Comparison of ENCODE assay signal across 26 cellular contexts in genomic region chr21:40685121-40685630, GRCh38.
DNase-seq lines count a peak whose midpoint lies in the region; ATAC-seq and TF ChIP-seq lines count a peak whose summit lies in the region.
"Had no signal": no experiment of that assay in that cellular context is flagged by ENCODE, and none has a peak within 500 bp of the region (broad histone marks: within the 10 kb centered on the region; RNA-seq: fewer than 3 reads in every experiment).

No MANE protein-coding gene starts in this region.

- ATAC-seq in WTC11 (no peak), HG02840 (IDR thresholded peaks at IDR 0.05; ENCODE audit: low FRiP score, unreplicated experiment) (no peak)
- ATAC-seq: gastroesophageal sphincter had no signal

- WGBS in mesendoderm (ENCODE audit: extremely low coverage, insufficient coverage, low lambda C conversion rate), result no CpG with 5 or more reads among the region's 3 CpGs
- 77 to 91% (median 83%) methylated on average over 3 of the region's 3 CpGs for WGBS in spleen, 5 donors

- CTCF ChIA-PET in WTC11 (lab: Charles Lee), result no interaction called here

- H3K4me1 Mint-ChIP-seq in brain (peaks cover 80% of the 10 kb centered on the region), WTC11 (peaks cover 27% of the 10 kb centered on the region)
- H3K4me1 Mint-ChIP-seq: activated naive CD8-positive, alpha-beta T cell treated with anti-CD3 and anti-CD28 coated beads for 36 hours; B cell; CD8-positive, alpha-beta memory T cell; central memory CD8-positive, alpha-beta T cell had no signal

- H3K27ac ChIP-seq in mesendoderm (ENCODE audit: low read depth, low read length) (no peak overlapping the region), spleen (no peak overlapping the region)
- H3K27ac ChIP-seq: ascending aorta, dorsolateral prefrontal cortex, gastroesophageal sphincter, SK-N-MC had no signal

- H3K79me2 ChIP-seq in mesendoderm (ENCODE audit: control insufficient read depth, insufficient read depth, low read length), result no peaks in the 10 kb centered on the region

- no peaks in the 10 kb centered on the region for H3K27me3 ChIP-seq in mesendoderm (ENCODE audit: insufficient read depth, low read length, poor library complexity)
- no peaks in the 10 kb centered on the region for H3K27me3 ChIP-seq in spleen (replicated peaks in 1 of 7)
- H3K27me3 ChIP-seq: ascending aorta had no signal

- no peak for TF ChIP-seq POLR2A in spleen (IDR thresholded peaks at IDR 0.05)

- H3K18ac ChIP-seq in mesendoderm (ENCODE audit: low read length), result no peak overlapping the region

- H3K27me3 Mint-ChIP-seq in brain, result peaks cover 3% of the 10 kb centered on the region
- H3K27me3 Mint-ChIP-seq in WTC11 (ENCODE audit: low read depth), result no peaks in the 10 kb centered on the region
- H3K27me3 Mint-ChIP-seq: B cell; CD8-positive, alpha-beta memory T cell; central memory CD8-positive, alpha-beta T cell; IgD-negative memory B cell; stimulated activated naive CD8-positive, alpha-beta T cell treated with anti-CD3 and anti-CD28 coated beads, Interleukin-15, Interleukin-2, amounts not matched to agents 100 ng/mL and 50 ng/mL, for 24 hours had no signal

- H4K5ac ChIP-seq in mesendoderm (ENCODE audit: low read length), result no peak overlapping the region

- peaks cover 0 to 18% (median 0%) of the 10 kb centered on the region in 8 donors for H3K9me3 ChIP-seq in spleen
- H3K9me3 ChIP-seq: ascending aorta, gastroesophageal sphincter had no signal

- H3K4me1 ChIP-seq in mesendoderm (ENCODE audit: control insufficient read depth, low read depth, low read length) (peaks cover 6% of the 10 kb centered on the region), spleen (no peaks in the 10 kb centered on the region)
- H3K4me1 ChIP-seq: ascending aorta had no signal

- DNase-seq in NCI-H2171 treated with DMSO at 0.1 percent for 48 hours (lab: John Stamatoyannopoulos, UW), result peak; percentile 36
- DNase-seq in NCI-H2171 (lab: John Stamatoyannopoulos, UW), result no peak
- peak; percentile 15 for DNase-seq in M059J (ENCODE audit: low read depth)
- peak; percentile 13 for DNase-seq in mesendoderm
- no peak for DNase-seq in WTC11 (ENCODE audit: low spot score)
- DNase-seq in spleen, result no peak
- DNase-seq: activated effector memory CD4-positive, alpha-beta T cell treated with Interleukin-2 at 50 U/mL for 16 hours; activated naive CD8-positive, alpha-beta T cell treated with anti-CD3 and anti-CD28 coated beads for 36 hours; CD8-positive, alpha-beta memory T cell; DMS53; GF-D8; NCI-H1048; NCI-H2107; NCI-H526 treated with DMSO at 0.1 percent for 48 hours had no signal

- no peak overlapping the region for H3K9ac ChIP-seq in mesendoderm (ENCODE audit: low read length)

- no peak overlapping the region for H3K56ac ChIP-seq in mesendoderm (ENCODE audit: low read length)

- POLR2A ChIA-PET in WTC11 (lab: Charles Lee), result no interaction called here

- H3K4me3 ChIP-seq in mesendoderm (ENCODE audit: low read length) (no peak overlapping the region), spleen (no peak overlapping the region)
- H3K4me3 ChIP-seq: ascending aorta, dorsolateral prefrontal cortex, gastroesophageal sphincter, SK-N-MC had no signal

- intact Hi-C loops in spleen (cut with DNase I; ENCODE audit: low total_unique reads), result no loop called here

- no peaks in the 10 kb centered on the region for H3K79me1 ChIP-seq in mesendoderm (ENCODE audit: low read length)

- TF ChIP-seq CTCF in brain (conservative IDR thresholded peaks at IDR 0.05) (no peak), WTC11 (IDR thresholded peaks at IDR 0.05) (no peak), spleen (IDR thresholded peaks at IDR 0.05 in 8 of 11, conservative IDR thresholded peaks at IDR 0.05 in 3 of 11) (no peak)

- H3K23ac ChIP-seq in mesendoderm (ENCODE audit: low read length), result no peak overlapping the region

- H3K27ac Mint-ChIP-seq in brain (peak overlapping the region; percentile 1 to 58 (median 26)), WTC11 (no peak overlapping the region)
- H3K27ac Mint-ChIP-seq: activated naive CD8-positive, alpha-beta T cell treated with anti-CD3 and anti-CD28 coated beads for 36 hours; B cell; CD8-positive, alpha-beta memory T cell; IgD-negative memory B cell; stimulated activated naive CD8-positive, alpha-beta T cell treated with anti-CD3 and anti-CD28 coated beads, Interleukin-15, Interleukin-2, amounts not matched to agents 100 ng/mL and 50 ng/mL, for 24 hours; T-helper 1 cell treated with Interleukin-12 subunit alpha and Interleukin-12 subunit beta and Interleukin-4 antibody, amounts not matched to agents 30 μg/mL and 1 μg/mL, for 36 hours had no signal

- no peak overlapping the region for H3K4me2 ChIP-seq in mesendoderm (ENCODE audit: low read length)

- H3K36me3 Mint-ChIP-seq in brain, result no peaks in the 10 kb centered on the region
- no peaks in the 10 kb centered on the region for H3K36me3 Mint-ChIP-seq in WTC11
- H3K36me3 Mint-ChIP-seq: activated naive CD8-positive, alpha-beta T cell treated with anti-CD3 and anti-CD28 coated beads for 36 hours; CD8-positive, alpha-beta memory T cell; IgD-negative memory B cell had no signal

- no peak overlapping the region for H3K4ac ChIP-seq in mesendoderm (ENCODE audit: low read depth, low read length)

- no peak overlapping the region for H2BK5ac ChIP-seq in mesendoderm (ENCODE audit: low read length)

- no peak overlapping the region for H4K8ac ChIP-seq in mesendoderm (ENCODE audit: low read depth, low read length)

- H2AK5ac ChIP-seq in mesendoderm (ENCODE audit: low read length), result no peak overlapping the region

- no peak overlapping the region for H2BK120ac ChIP-seq in mesendoderm (ENCODE audit: low read depth, low read length)

- H3K4me3 Mint-ChIP-seq in brain (no peak overlapping the region), WTC11 (no peak overlapping the region)
- H3K4me3 Mint-ChIP-seq: activated naive CD8-positive, alpha-beta T cell treated with anti-CD3 and anti-CD28 coated beads for 36 hours; B cell; CD8-positive, alpha-beta memory T cell; central memory CD8-positive, alpha-beta T cell; IgD-negative memory B cell; nephron; stimulated activated naive CD8-positive, alpha-beta T cell treated with anti-CD3 and anti-CD28 coated beads, Interleukin-15, Interleukin-2, amounts not matched to agents 100 ng/mL and 50 ng/mL, for 24 hours; T-helper 1 cell treated with Interleukin-12 subunit alpha and Interleukin-12 subunit beta and Interleukin-4 antibody, amounts not matched to agents 30 μg/mL and 1 μg/mL, for 36 hours had no signal

- H3K36me3 ChIP-seq in mesendoderm (ENCODE audit: control insufficient read depth, insufficient read depth, low read length) (no peaks in the 10 kb centered on the region), spleen (no peaks in the 10 kb centered on the region)
- H3K36me3 ChIP-seq: ascending aorta, gastroesophageal sphincter had no signal

- no peak overlapping the region for H2BK15ac ChIP-seq in mesendoderm (replicated peaks; ENCODE audit: low read depth)

- peaks cover 0 to 49% (median 8%) of the 10 kb centered on the region in 5 experiments for H3K9me3 Mint-ChIP-seq in brain
- H3K9me3 Mint-ChIP-seq in WTC11, result peaks cover 10% of the 10 kb centered on the region
- H3K9me3 Mint-ChIP-seq: T-helper 1 cell treated with Interleukin-12 subunit alpha and Interleukin-12 subunit beta and Interleukin-4 antibody, amounts not matched to agents 30 μg/mL and 1 μg/mL, for 36 hours had no signal

TF ChIP-seq in WTC11, 78 proteins besides CTCF, POLR2A, EP300 and RAD21 (continues in another document):
- TF ChIP-seq ATF1 (CRISPR knock-in tag; IDR thresholded peaks at IDR 0.05) (no peak), ARID4B (CRISPR knock-in tag; IDR thresholded peaks at IDR 0.05; ENCODE audit: borderline replicate concordance) (no peak), EMX1 (CRISPR knock-in tag; IDR thresholded peaks at IDR 0.05) (no peak), CDX4 (CRISPR knock-in tag; IDR thresholded peaks at IDR 0.05; ENCODE audit: borderline replicate concordance) (no peak), NFE2L1 (CRISPR knock-in tag; IDR thresholded peaks at IDR 0.05) (no peak), GABPB1 (CRISPR knock-in tag; IDR thresholded peaks at IDR 0.05) (no peak), ZNF263 (CRISPR knock-in tag; IDR thresholded peaks at IDR 0.05; ENCODE audit: low read depth) (no peak)

Comparison
In these comparisons a context has a peak if more than half of its experiments do, and no peak if none do; other contexts are left out.
1. DNase-seq: peak in NCI-H2171 treated with DMSO at 0.1 percent for 48 hours (single experiment), M059J (single experiment) and mesendoderm (single experiment); none in NCI-H2171 (single experiment), WTC11 (single experiment) and spleen (single experiment).